ENCODE assay signal across 24 cellular contexts in the genomic region with DNA sequence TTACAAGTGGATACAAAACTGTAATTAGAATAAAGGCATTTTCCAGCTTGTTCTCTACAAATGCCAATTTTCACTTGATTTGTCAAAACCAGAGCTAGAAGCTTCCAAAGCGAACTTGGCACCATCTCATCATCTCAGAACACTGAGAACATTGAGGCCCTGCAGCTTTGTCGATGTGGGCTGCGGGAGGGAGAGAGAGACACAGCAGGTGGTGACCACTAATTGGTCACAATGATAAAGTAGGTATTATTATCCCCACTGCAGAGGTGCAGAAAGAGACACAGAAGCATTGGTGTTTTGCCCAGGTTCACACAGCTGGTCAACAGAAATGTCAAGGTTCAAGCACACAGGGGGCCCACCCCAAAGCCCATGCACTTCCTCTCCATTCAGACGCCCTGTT.
DNase-seq lines count a peak whose midpoint lies in the region; ATAC-seq and TF ChIP-seq lines count a peak whose summit lies in the region.
"Had no signal": no experiment of that assay in that cellular context is flagged by ENCODE, and none has a peak within 500 bp of the region (broad histone marks: within the 10 kb centered on the region; RNA-seq: fewer than 3 reads in every experiment).

No MANE protein-coding gene starts in this region.

- no peak overlapping the region for H3K9ac ChIP-seq in KMS-11

- H3K27me3 ChIP-seq in KMS-11 (ENCODE audit: insufficient read depth, low read depth) (no peaks in the 10 kb centered on the region), SJCRH30 (no peaks in the 10 kb centered on the region)
- H3K27me3 ChIP-seq: foreskin keratinocyte, suprapubic skin had no signal

- no peak overlapping the region for H3K4me3 Mint-ChIP-seq in endothelial cell (ENCODE audit: unreplicated experiment)
- H3K4me3 Mint-ChIP-seq: CD8-positive, alpha-beta memory T cell; T-cell had no signal

- intact Hi-C loops in head of caudate nucleus (cut with DNase I) = loop anchor here (5.0 kb wide), 1 partner anchor 52 kb away; no protein-coding TSS in a partner anchor

- H3K27me3 Mint-ChIP-seq in endothelial cell (ENCODE audit: unreplicated experiment) = peaks cover 2% of the 10 kb centered on the region
- H3K27me3 Mint-ChIP-seq: T-cell had no signal

- peaks cover under 1% of the 10 kb centered on the region for H3K9me3 Mint-ChIP-seq in endothelial cell (ENCODE audit: unreplicated experiment)
- H3K9me3 Mint-ChIP-seq: CD8-positive, alpha-beta memory T cell; T-cell had no signal

- H3K4me2 ChIP-seq in KMS-11 = peak overlapping the region; percentile 81

- H2AFZ ChIP-seq in KMS-11 (ENCODE audit: low read depth) = no peak overlapping the region

- DNase-seq in SJCRH30 (peak; percentile 21 to 60), head of caudate nucleus (peak in 25 of 42 donors; percentile 34 to 78 (median 55)), superior temporal gyrus (ENCODE audit: extremely low spot score) (peak; percentile 84), NCI-H82 treated with DMSO at 0.1 percent for 48 hours (lab: John Stamatoyannopoulos, UW; ENCODE audit: unreplicated experiment) (no peak), endothelial cell (ENCODE audit: low spot score) (no peak)
- DNase-seq: activated CD4-positive, alpha-beta T cell treated with anti-CD3 and anti-CD28 coated beads, Interleukin-2, amount 50 U/mL, for 1 hour; activated gamma-delta T cell; CD8-positive, alpha-beta memory T cell; central memory CD4-positive, alpha-beta T cell; DMS79 treated with DMSO at 0.1 percent for 48 hours; erythroblast; foreskin keratinocyte; Kasumi-1; mammary epithelial cell; NCI-H510A treated with DMSO at 0.1 percent for 48 hours; occipital lobe; OCI-M1; SHP77; stimulated activated CD4-positive, alpha-beta T cell treated with anti-CD3 and anti-CD28 coated beads, Interleukin-15, amount 100 ng/mL, for 24 hours; T-cell had no signal

- H3K36me3 Mint-ChIP-seq in endothelial cell (ENCODE audit: low read depth, unreplicated experiment) = peaks cover 18% of the 10 kb centered on the region
- H3K36me3 Mint-ChIP-seq: CD8-positive, alpha-beta memory T cell had no signal

- H3K9me3 ChIP-seq in SJCRH30 (replicated peaks) = no peaks in the 10 kb centered on the region
- H3K9me3 ChIP-seq: suprapubic skin had no signal

- ATAC-seq in GM21786 (IDR thresholded peaks at IDR 0.05; ENCODE audit: unreplicated experiment) = no peak
- ATAC-seq: foreskin keratinocyte, HCT116, T-cell had no signal

- H3K4me3 ChIP-seq in KMS-11 (IDR thresholded peaks at IDR 0.05; ENCODE audit: insufficient read depth, low read depth, low read length) (no peak overlapping the region), SJCRH30 (no peak overlapping the region)
- H3K4me3 ChIP-seq: suprapubic skin had no signal

- TF ChIP-seq CTCF in KMS-11 (conservative IDR thresholded peaks at IDR 0.05; ENCODE audit: low read depth, low read length) (no peak), endothelial cell (IDR thresholded peaks at IDR 0.05; ENCODE audit: unreplicated experiment) (no peak)

- H3K27ac ChIP-seq in KMS-11 = no peak overlapping the region
- no peak overlapping the region for H3K27ac ChIP-seq in SJCRH30
- H3K27ac ChIP-seq: foreskin keratinocyte, suprapubic skin had no signal

- peaks cover 38% of the 10 kb centered on the region for H3K4me1 Mint-ChIP-seq in endothelial cell (ENCODE audit: unreplicated experiment)
- H3K4me1 Mint-ChIP-seq: CD8-positive, alpha-beta memory T cell had no signal

- no peaks in the 10 kb centered on the region for H3K79me2 ChIP-seq in KMS-11 (ENCODE audit: insufficient read depth, low read depth)

- H3K27ac Mint-ChIP-seq in endothelial cell (ENCODE audit: unreplicated experiment) = no peak overlapping the region
- H3K27ac Mint-ChIP-seq: CD8-positive, alpha-beta memory T cell had no signal

- H3K4me1 ChIP-seq in KMS-11 (ENCODE audit: low read depth, poor library complexity, severe bottlenecking) (peaks cover 39% of the 10 kb centered on the region), SJCRH30 (peaks cover 8% of the 10 kb centered on the region)
- H3K4me1 ChIP-seq: foreskin keratinocyte, suprapubic skin had no signal

- no peaks in the 10 kb centered on the region for H4K20me1 ChIP-seq in KMS-11 (ENCODE audit: insufficient read depth)

- H3K36me3 ChIP-seq in KMS-11 (ENCODE audit: insufficient read depth) (no peaks in the 10 kb centered on the region), SJCRH30 (no peaks in the 10 kb centered on the region)
- H3K36me3 ChIP-seq: suprapubic skin had no signal

Comparison
In these comparisons a context has a peak if more than half of its experiments do, and no peak if none do; other contexts are left out.
1. DNase-seq: peak in SJCRH30 (2 of 2), head of caudate nucleus (25 of 42) and superior temporal gyrus (single experiment); none in NCI-H82 treated with DMSO at 0.1 percent for 48 hours (single experiment) and endothelial cell (single experiment).